In the genomic region with DNA sequence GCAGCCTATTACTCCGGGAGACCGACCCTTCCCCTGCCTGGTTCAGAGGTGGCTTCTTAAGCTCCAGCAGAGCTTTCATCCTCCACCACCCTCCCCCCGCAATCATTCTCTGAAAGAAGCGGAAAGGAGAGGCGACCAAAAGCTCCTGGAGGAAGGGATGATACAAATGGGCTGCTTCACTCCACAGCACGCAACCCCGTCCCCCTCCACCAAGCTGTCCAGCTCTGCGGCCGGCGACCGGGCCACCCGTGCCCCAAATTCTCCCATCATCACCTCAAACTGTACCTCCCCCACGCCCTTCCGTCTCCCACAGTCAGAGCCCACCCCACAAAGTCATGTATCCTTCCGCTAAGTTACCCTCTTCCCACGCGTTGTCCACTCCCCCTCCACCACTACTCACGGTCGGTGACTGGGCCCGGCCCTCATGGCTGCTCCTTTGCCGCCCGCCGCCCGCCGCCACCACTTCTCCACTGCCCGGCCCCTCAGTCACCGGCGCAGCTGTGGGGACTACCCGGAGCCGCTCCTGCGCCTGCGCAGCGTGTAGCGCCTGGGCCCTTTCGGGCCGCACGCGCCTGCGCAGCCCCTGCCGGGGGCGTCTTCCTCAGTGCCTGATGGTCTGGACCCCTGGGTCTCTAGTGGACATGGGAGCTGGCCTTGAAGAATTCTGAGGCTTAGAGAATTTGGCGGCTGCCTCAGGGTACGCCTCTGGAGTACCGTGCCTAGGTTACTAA, we compare ENCODE assay signal across 8 cellular contexts. TPM values are rescaled to one million over a fixed set of nuclear protein-coding genes. Genes with fewer than 3 reads are reported as not detected.
DNase-seq lines count a peak whose midpoint lies in the region; ATAC-seq and TF ChIP-seq lines count a peak whose summit lies in the region.

A gene with protein sequence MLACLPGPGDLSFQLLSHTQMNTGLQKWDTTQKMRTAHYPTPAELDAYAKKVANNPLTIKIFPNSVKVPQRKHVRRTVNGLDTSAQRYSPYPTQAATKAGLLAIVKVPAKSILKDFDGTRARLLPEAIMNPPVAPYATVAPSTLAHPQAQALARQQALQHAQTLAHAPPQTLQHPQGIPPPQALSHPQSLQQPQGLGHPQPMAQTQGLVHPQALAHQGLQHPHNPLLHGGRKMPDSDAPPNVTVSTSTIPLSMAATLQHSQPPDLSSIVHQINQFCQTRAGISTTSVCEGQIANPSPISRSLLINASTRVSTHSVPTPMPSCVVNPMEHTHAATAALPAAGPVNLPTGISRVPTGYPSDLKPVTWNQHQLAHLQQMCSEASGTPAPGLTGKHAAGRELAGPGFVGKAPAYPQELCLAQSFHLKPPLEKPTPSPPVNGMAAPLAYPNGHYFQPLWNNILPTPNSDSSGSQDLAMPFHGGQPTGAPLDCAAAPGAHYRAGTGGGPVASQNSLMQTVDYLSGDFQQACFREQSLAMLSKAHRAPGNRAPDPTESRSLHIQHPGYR (minus strand): TSS at position 509 of the 731 bp plus-strand sequence. CDS start 76,123 bp downstream, outside the sequence.

- H3K18ac ChIP-seq in trophoblast cell (ENCODE audit: low read length): peak within 1 kb of the TSS; percentile 73

- peak within 1 kb of the TSS; percentile 82 for H2BK120ac ChIP-seq in trophoblast cell (ENCODE audit: insufficient read depth, low read length, poor library complexity)

- H2AFZ ChIP-seq in trophoblast cell (ENCODE audit: insufficient read depth, low read length, poor library complexity): peak within 1 kb of the TSS; percentile 99

- peak within 1 kb of the TSS; percentile 98 for H3K4me3 Mint-ChIP-seq in activated naive CD8-positive, alpha-beta T cell treated with anti-CD3 and anti-CD28 coated beads, Interleukin-2, amount 50 U/mL, for 24 hours

- H3K36me3 ChIP-seq in trophoblast cell (ENCODE audit: control insufficient read depth in 1 of 2, insufficient read depth in 2 of 2, low read length in 2 of 2) (no peaks in the 10 kb centered on the region), tibial nerve (no peaks in the 10 kb centered on the region)

- no peak within 1 kb of the TSS for H3K23ac ChIP-seq in trophoblast cell (ENCODE audit: low read length)

- H3K79me1 ChIP-seq in trophoblast cell (ENCODE audit: low read length): peaks cover 7% of the 10 kb centered on the region

- peak within 1 kb of the TSS; percentile 94 for H3K14ac ChIP-seq in trophoblast cell (ENCODE audit: low read length)

- H3K27ac Mint-ChIP-seq in activated naive CD8-positive, alpha-beta T cell treated with anti-CD3 and anti-CD28 coated beads, Interleukin-2, amount 50 U/mL, for 24 hours: peak within 1 kb of the TSS; percentile 95

- H3K36me3 Mint-ChIP-seq in activated naive CD8-positive, alpha-beta T cell treated with anti-CD3 and anti-CD28 coated beads, Interleukin-2, amount 50 U/mL, for 24 hours (ENCODE audit: low read depth): peaks cover 2% of the 10 kb centered on the region

- H3K4me1 Mint-ChIP-seq in activated naive CD8-positive, alpha-beta T cell treated with anti-CD3 and anti-CD28 coated beads, Interleukin-2, amount 50 U/mL, for 24 hours: peaks cover 35% of the 10 kb centered on the region

- H3K27me3 ChIP-seq in trophoblast cell (ENCODE audit: insufficient read depth, low read length): no peaks in the 10 kb centered on the region
- no peaks in the 10 kb centered on the region for H3K27me3 ChIP-seq in tibial nerve

- H3K9me3 ChIP-seq in trophoblast cell (ENCODE audit: insufficient read depth, low read depth, low read length) (no peaks in the 10 kb centered on the region), tibial nerve (no peaks in the 10 kb centered on the region)

- H3K27ac ChIP-seq in trophoblast cell (ENCODE audit: low read depth, low read length): peak within 1 kb of the TSS; percentile 32
- peak within 1 kb of the TSS; percentile 57 to 88 (median 85) for H3K27ac ChIP-seq in tibial nerve

- peak within 1 kb of the TSS; percentile 94 for H3K4me2 ChIP-seq in trophoblast cell (ENCODE audit: low read length)

- peak in 1 of 2 donors; percentile 43 for TF ChIP-seq POLR2A in tibial nerve (IDR thresholded peaks at IDR 0.05)

- peak; percentile 85 for ATAC-seq in HG02588 (IDR thresholded peaks at IDR 0.05; ENCODE audit: unreplicated experiment)
- peak; percentile 99 for ATAC-seq in activated naive CD8-positive, alpha-beta T cell treated with anti-CD3 and anti-CD28 coated beads, Interleukin-2, amount 50 U/mL, for 24 hours

- H3K4me1 ChIP-seq in trophoblast cell (ENCODE audit: control insufficient read depth in 1 of 2, insufficient read depth in 2 of 2, low read length in 2 of 2) (no peaks in the 10 kb centered on the region), tibial nerve (peaks cover 3 to 31% (median 8%) of the 10 kb centered on the region in 4 donors)

- peak within 1 kb of the TSS; percentile 98 for H3K4ac ChIP-seq in trophoblast cell (ENCODE audit: low read depth, low read length)

- H3K4me3 ChIP-seq in trophoblast cell (ENCODE audit: low read depth, low read length) (peak within 1 kb of the TSS; percentile 97), tibial nerve (peak within 1 kb of the TSS; percentile 74 to 81 (median 75))

- no CpG with 5 or more reads among the region's 44 CpGs for WGBS in trophoblast cell (ENCODE audit: extremely low coverage, insufficient coverage, insufficient read length)
- WGBS in tibial nerve, 2 donors: 1% methylated on average over 32 to 35 of the region's 44 CpGs

- DNase-seq in GM03348 (ENCODE audit: low spot score): peak; percentile 99
- peak; percentile 48 for DNase-seq in NCI-H128 (lab: John Stamatoyannopoulos, UW; ENCODE audit: unreplicated experiment)
- peak; percentile 75 for DNase-seq in T follicular helper cell (ENCODE audit: low read depth)
- peak; percentile 88 for DNase-seq in activated naive CD8-positive, alpha-beta T cell treated with anti-CD3 and anti-CD28 coated beads, Interleukin-2, amount 50 U/mL, for 24 hours
- peak; percentile 90 for DNase-seq in cardiac septum (ENCODE audit: low spot score)
- peak; percentile 89 to 93 for DNase-seq in trophoblast cell
- DNase-seq in tibial nerve (ENCODE audit: low spot score in 2 of 2): peak; percentile 26 to 36

- H2BK12ac ChIP-seq in trophoblast cell (ENCODE audit: low read length): peak within 1 kb of the TSS; percentile 23

- H3K79me2 ChIP-seq in trophoblast cell (ENCODE audit: control insufficient read depth, insufficient read depth, low read length, poor library complexity): peaks cover 7% of the 10 kb centered on the region

- H2BK5ac ChIP-seq in trophoblast cell (ENCODE audit: low read depth, low read length, poor library complexity): peak within 1 kb of the TSS; percentile 65

- peak within 1 kb of the TSS; percentile 66 for H2AK5ac ChIP-seq in trophoblast cell (ENCODE audit: low read length)

- H3K9me3 Mint-ChIP-seq in activated naive CD8-positive, alpha-beta T cell treated with anti-CD3 and anti-CD28 coated beads, Interleukin-2, amount 50 U/mL, for 24 hours: no peaks in the 10 kb centered on the region

- peak in 1 of 2 donors; percentile 65 for TF ChIP-seq EP300 in tibial nerve (IDR thresholded peaks at IDR 0.05)

- H3K27me3 Mint-ChIP-seq in activated naive CD8-positive, alpha-beta T cell treated with anti-CD3 and anti-CD28 coated beads, Interleukin-2, amount 50 U/mL, for 24 hours: no peaks in the 10 kb centered on the region

- H4K8ac ChIP-seq in trophoblast cell (ENCODE audit: low read depth, low read length): peak within 1 kb of the TSS; percentile 100

- intact Hi-C loops in cardiac septum (cut with DNase I): loop anchor here (5.0 kb wide), 2 partner anchors 55 to 80 kb away; a partner anchor contains a TSS

- H4K91ac ChIP-seq in trophoblast cell (ENCODE audit: low read depth, low read length): peak within 1 kb of the TSS; percentile 80

- H3K9ac ChIP-seq in trophoblast cell (ENCODE audit: low read length): peak within 1 kb of the TSS; percentile 93

- H4K12ac ChIP-seq in trophoblast cell (ENCODE audit: low read depth, low read length): peak within 1 kb of the TSS; percentile 99

- peak in 1 of 5 experiments; percentile 19 for TF ChIP-seq CTCF in tibial nerve (IDR thresholded peaks at IDR 0.05)

RNA-seq across cellular contexts. Expression of the gene that starts here (rescaled TPM):
- total RNA-seq in cardiac septum (18.6 TPM), tibial nerve (10 to 100 TPM in 2 of 4 donors, 1 to 10 TPM in 2; 6.1 to 17.1 (median 11.4) TPM)
- 45.9 and 48.6 TPM in 2 replicates for polyA plus RNA-seq in trophoblast cell (2013)

Comparison
In these comparisons a context has a peak if more than half of its experiments do, and no peak if none do; other contexts are left out.
1. Peak in every context shown above with its lines: DNase-seq, ATAC-seq, H3K4me3 ChIP-seq and H3K27ac ChIP-seq.
2. DNase-seq: peak in every context shown above with its lines; median percentile 99 in GM03348; 91 in trophoblast cell; 90 in cardiac septum; 88 in activated naive CD8-positive, alpha-beta T cell treated with anti-CD3 and anti-CD28 coated beads, Interleukin-2, amount 50 U/mL, for 24 hours; 75 in T follicular helper cell; 48 in NCI-H128; 31 in tibial nerve.